13 cellular contexts compared by ENCODE assay signal in the genomic region with DNA sequence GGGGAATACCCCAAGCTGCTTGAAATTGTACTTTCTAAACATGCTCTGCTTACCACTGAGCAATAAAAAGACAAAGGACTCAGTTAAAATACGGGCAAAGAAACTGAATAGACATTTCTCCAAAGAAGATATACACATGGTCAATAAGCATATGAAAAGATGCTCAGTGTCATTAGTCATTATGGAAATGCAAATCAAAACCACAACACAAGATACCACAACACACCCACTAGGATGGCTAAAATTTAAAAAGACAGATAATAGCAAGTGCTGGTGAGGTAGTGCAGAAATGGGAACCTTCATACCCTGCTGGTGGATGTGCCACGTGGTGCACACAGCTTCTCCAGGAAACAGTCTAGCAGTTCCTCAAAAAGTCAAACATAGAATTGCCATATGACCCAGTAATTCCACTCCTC. TPM values are rescaled to one million over a fixed set of nuclear protein-coding genes. Genes with fewer than 3 reads are reported as not detected.
DNase-seq lines count a peak whose midpoint lies in the region; ATAC-seq, FAIRE-seq and TF ChIP-seq lines count a peak whose summit lies in the region.
"Had no signal": no experiment of that assay in that cellular context is flagged by ENCODE, and none has a peak within 500 bp of the region (broad histone marks: within the 10 kb centered on the region; RNA-seq: fewer than 3 reads in every experiment).

No MANE protein-coding gene starts in this region.

- H3K27me3 Mint-ChIP-seq in activated CD8-positive, alpha-beta T cell treated with anti-CD3 and anti-CD28 coated beads for 36 hours = peaks cover 1% of the 10 kb centered on the region
- H3K27me3 Mint-ChIP-seq in activated CD8-positive, alpha-beta T cell treated with anti-CD3 and anti-CD28 coated beads, Interleukin-2, amount 10 ng/mL, durations not matched to agents 7 days and 5 days (ENCODE audit: low read depth) = no peaks in the 10 kb centered on the region
- H3K27me3 Mint-ChIP-seq in activated naive CD8-positive, alpha-beta T cell treated with anti-CD3 and anti-CD28 coated beads, Interleukin-2, amount 50 U/mL, for 24 hours = peaks cover 3% of the 10 kb centered on the region
- peaks cover 3% of the 10 kb centered on the region for H3K27me3 Mint-ChIP-seq in stimulated activated naive CD8-positive, alpha-beta T cell treated with anti-CD3 and anti-CD28 coated beads, Interleukin-15, Interleukin-2, amounts not matched to agents 100 ng/mL and 50 ng/mL, for 24 hours

- peak; percentile 17 for ATAC-seq in activated CD8-positive, alpha-beta T cell treated with anti-CD3 and anti-CD28 coated beads for 36 hours
- no peak for ATAC-seq in activated CD8-positive, alpha-beta T cell treated with anti-CD3 and anti-CD28 coated beads, Interleukin-2, amount 10 ng/mL, durations not matched to agents 7 days and 5 days
- ATAC-seq in HG02678 (IDR thresholded peaks at IDR 0.05; ENCODE audit: unreplicated experiment) (peak; percentile 29), pancreas (no peak)
- ATAC-seq in activated naive CD8-positive, alpha-beta T cell treated with anti-CD3 and anti-CD28 coated beads, Interleukin-2, amount 50 U/mL, for 24 hours = peak; percentile 58
- ATAC-seq: left lobe of liver, psoas muscle, upper lobe of right lung had no signal

- peak overlapping the region; percentile 53 for H3K27ac Mint-ChIP-seq in activated CD8-positive, alpha-beta T cell treated with anti-CD3 and anti-CD28 coated beads for 36 hours
- no peak overlapping the region for H3K27ac Mint-ChIP-seq in activated CD8-positive, alpha-beta T cell treated with anti-CD3 and anti-CD28 coated beads, Interleukin-2, amount 10 ng/mL, durations not matched to agents 7 days and 5 days
- peak overlapping the region; percentile 90 for H3K27ac Mint-ChIP-seq in activated naive CD8-positive, alpha-beta T cell treated with anti-CD3 and anti-CD28 coated beads, Interleukin-2, amount 50 U/mL, for 24 hours
- peak overlapping the region; percentile 88 for H3K27ac Mint-ChIP-seq in stimulated activated naive CD8-positive, alpha-beta T cell treated with anti-CD3 and anti-CD28 coated beads, Interleukin-15, Interleukin-2, amounts not matched to agents 100 ng/mL and 50 ng/mL, for 24 hours

- WGBS in pancreas, 2 donors = 42 to 54% methylated on average over 2 of the region's 2 CpGs

- FAIRE-seq in pancreas (lab: Jason Lieb, UNC) = no peak

- peaks cover 9% of the 10 kb centered on the region for H3K9me3 Mint-ChIP-seq in activated CD8-positive, alpha-beta T cell treated with anti-CD3 and anti-CD28 coated beads for 36 hours
- H3K9me3 Mint-ChIP-seq in activated CD8-positive, alpha-beta T cell treated with anti-CD3 and anti-CD28 coated beads, Interleukin-2, amount 10 ng/mL, durations not matched to agents 7 days and 5 days (ENCODE audit: insufficient read depth) = peaks cover 11% of the 10 kb centered on the region
- H3K9me3 Mint-ChIP-seq in activated naive CD8-positive, alpha-beta T cell treated with anti-CD3 and anti-CD28 coated beads, Interleukin-2, amount 50 U/mL, for 24 hours = peaks cover 10% of the 10 kb centered on the region
- peaks cover 7% of the 10 kb centered on the region for H3K9me3 Mint-ChIP-seq in stimulated activated naive CD8-positive, alpha-beta T cell treated with anti-CD3 and anti-CD28 coated beads, Interleukin-15, Interleukin-2, amounts not matched to agents 100 ng/mL and 50 ng/mL, for 24 hours

- peaks cover 68% of the 10 kb centered on the region for H3K4me1 Mint-ChIP-seq in activated CD8-positive, alpha-beta T cell treated with anti-CD3 and anti-CD28 coated beads for 36 hours (ENCODE audit: low read depth)
- peaks cover 65% of the 10 kb centered on the region for H3K4me1 Mint-ChIP-seq in activated CD8-positive, alpha-beta T cell treated with anti-CD3 and anti-CD28 coated beads, Interleukin-2, amount 10 ng/mL, durations not matched to agents 7 days and 5 days (ENCODE audit: low read depth)
- H3K4me1 Mint-ChIP-seq in activated naive CD8-positive, alpha-beta T cell treated with anti-CD3 and anti-CD28 coated beads, Interleukin-2, amount 50 U/mL, for 24 hours = peaks cover 70% of the 10 kb centered on the region
- H3K4me1 Mint-ChIP-seq in stimulated activated naive CD8-positive, alpha-beta T cell treated with anti-CD3 and anti-CD28 coated beads, Interleukin-15, Interleukin-2, amounts not matched to agents 100 ng/mL and 50 ng/mL, for 24 hours (ENCODE audit: low read depth) = peaks cover 73% of the 10 kb centered on the region

- no peaks in the 10 kb centered on the region for H3K36me3 ChIP-seq in pancreas
- H3K36me3 ChIP-seq: upper lobe of right lung had no signal

- intact Hi-C loops in activated CD8-positive, alpha-beta T cell treated with anti-CD3 and anti-CD28 coated beads for 36 hours (cut with micrococcal nuclease) = no loop called here
- intact Hi-C loops in pancreas (cut with DNase I) = no loop called here

- H3K36me3 Mint-ChIP-seq in activated CD8-positive, alpha-beta T cell treated with anti-CD3 and anti-CD28 coated beads for 36 hours (ENCODE audit: low read depth) = peaks cover 21% of the 10 kb centered on the region
- peaks cover 11% of the 10 kb centered on the region for H3K36me3 Mint-ChIP-seq in activated CD8-positive, alpha-beta T cell treated with anti-CD3 and anti-CD28 coated beads, Interleukin-2, amount 10 ng/mL, durations not matched to agents 7 days and 5 days (ENCODE audit: low read depth)
- peaks cover 11% of the 10 kb centered on the region for H3K36me3 Mint-ChIP-seq in activated naive CD8-positive, alpha-beta T cell treated with anti-CD3 and anti-CD28 coated beads, Interleukin-2, amount 50 U/mL, for 24 hours (ENCODE audit: low read depth)
- H3K36me3 Mint-ChIP-seq in stimulated activated naive CD8-positive, alpha-beta T cell treated with anti-CD3 and anti-CD28 coated beads, Interleukin-15, Interleukin-2, amounts not matched to agents 100 ng/mL and 50 ng/mL, for 24 hours (ENCODE audit: low read depth) = peaks cover 19% of the 10 kb centered on the region

- POLR2A ChIA-PET in activated CD8-positive, alpha-beta T cell treated with anti-CD3 and anti-CD28 coated beads for 36 hours (lab: Charles Lee) = interaction anchor here (0.8 to 5.7 kb wide), 2 partner anchors 10 to 11 kb away, joined by 5 to 33 read pairs; no protein-coding TSS in a partner anchor
- POLR2A ChIA-PET in activated CD8-positive, alpha-beta T cell treated with anti-CD3 and anti-CD28 coated beads, Interleukin-2, amount 10 ng/mL, durations not matched to agents 7 days and 5 days (lab: Charles Lee) = interaction anchor here (1.1 kb wide), 1 partner anchor 18 kb away, joined by 5 read pairs; no protein-coding TSS in a partner anchor

- no peaks in the 10 kb centered on the region for H3K27me3 ChIP-seq in pancreas
- H3K27me3 ChIP-seq: upper lobe of right lung had no signal

- peak overlapping the region in 2 of 4 donors; percentile 82 to 86 for H3K27ac ChIP-seq in pancreas
- H3K27ac ChIP-seq: psoas muscle, upper lobe of right lung had no signal

- H3K4me3 ChIP-seq in pancreas = no peak overlapping the region
- H3K4me3 ChIP-seq: psoas muscle, upper lobe of right lung had no signal

- no peak overlapping the region for H3K4me3 Mint-ChIP-seq in activated CD8-positive, alpha-beta T cell treated with anti-CD3 and anti-CD28 coated beads for 36 hours
- no peak overlapping the region for H3K4me3 Mint-ChIP-seq in activated CD8-positive, alpha-beta T cell treated with anti-CD3 and anti-CD28 coated beads, Interleukin-2, amount 10 ng/mL, durations not matched to agents 7 days and 5 days
- H3K4me3 Mint-ChIP-seq in activated naive CD8-positive, alpha-beta T cell treated with anti-CD3 and anti-CD28 coated beads, Interleukin-2, amount 50 U/mL, for 24 hours = peak overlapping the region; percentile 56
- peak overlapping the region; percentile 38 for H3K4me3 Mint-ChIP-seq in stimulated activated naive CD8-positive, alpha-beta T cell treated with anti-CD3 and anti-CD28 coated beads, Interleukin-15, Interleukin-2, amounts not matched to agents 100 ng/mL and 50 ng/mL, for 24 hours

- peaks cover 95 to 100% (median 98%) of the 10 kb centered on the region in 3 donors for H3K4me1 ChIP-seq in pancreas

- no peak for DNase-seq in activated CD8-positive, alpha-beta T cell treated with anti-CD3 and anti-CD28 coated beads for 36 hours
- no peak for DNase-seq in activated CD8-positive, alpha-beta T cell treated with anti-CD3 and anti-CD28 coated beads, Interleukin-2, amount 10 ng/mL, durations not matched to agents 7 days and 5 days
- no peak for DNase-seq in activated naive CD8-positive, alpha-beta T cell treated with anti-CD3 and anti-CD28 coated beads, Interleukin-2, amount 50 U/mL, for 24 hours
- DNase-seq in NK-92 (lab: John Stamatoyannopoulos, UW; ENCODE audit: unreplicated experiment) (no peak), glomerular visceral epithelial cell (ENCODE audit: extremely low spot score) (no peak), pancreas (no peak)
- DNase-seq: activated effector memory CD4-positive, alpha-beta T cell treated with Interleukin-2 at 50 U/mL for 16 hours; psoas muscle; T-helper 9 cell; upper lobe of right lung had no signal

- H3K9me3 ChIP-seq in pancreas = no peaks in the 10 kb centered on the region
- H3K9me3 ChIP-seq: psoas muscle, upper lobe of right lung had no signal

- CTCF ChIA-PET in activated CD8-positive, alpha-beta T cell treated with anti-CD3 and anti-CD28 coated beads for 36 hours (lab: Charles Lee) = no interaction called here
- CTCF ChIA-PET in activated CD8-positive, alpha-beta T cell treated with anti-CD3 and anti-CD28 coated beads, Interleukin-2, amount 10 ng/mL, durations not matched to agents 7 days and 5 days (lab: Charles Lee) = interaction anchor here (1.4 to 1.7 kb wide), 4 partner anchors 10 to 101 kb away, joined by 4 to 8 read pairs (median 6); no protein-coding TSS in a partner anchor

- no peak for TF ChIP-seq CTCF in activated CD8-positive, alpha-beta T cell treated with anti-CD3 and anti-CD28 coated beads for 36 hours (IDR thresholded peaks at IDR 0.05)
- TF ChIP-seq CTCF in pancreas (IDR thresholded peaks at IDR 0.05) = no peak

RNA-seq across cellular contexts. Expression of gene LRIG1, which starts 21.3 kb away (rescaled TPM):
- 10 to 100 TPM; 12.7 to 13.0 TPM for total RNA-seq in activated CD8-positive, alpha-beta T cell treated with anti-CD3 and anti-CD28 coated beads for 36 hours
- total RNA-seq in activated CD8-positive, alpha-beta T cell treated with anti-CD3 and anti-CD28 coated beads, Interleukin-2, amount 10 ng/mL, durations not matched to agents 7 days and 5 days = 10 to 100 TPM; 14.7 to 17.1 TPM
- total RNA-seq in pancreas = 100 to 1,000 TPM in 1 of 6 donors, 10 to 100 TPM in 5; 57.8 to 104 (median 80.5) TPM
- 10 to 100 TPM; 32.7 to 35.8 TPM for polyA plus RNA-seq in pancreas

Comparison
In these comparisons a context has a peak if more than half of its experiments do, and no peak if none do; other contexts are left out.
1. ATAC-seq: peak in activated CD8-positive, alpha-beta T cell treated with anti-CD3 and anti-CD28 coated beads for 36 hours (single experiment), HG02678 (single experiment) and activated naive CD8-positive, alpha-beta T cell treated with anti-CD3 and anti-CD28 coated beads, Interleukin-2, amount 50 U/mL, for 24 hours (single experiment); none in activated CD8-positive, alpha-beta T cell treated with anti-CD3 and anti-CD28 coated beads, Interleukin-2, amount 10 ng/mL, durations not matched to agents 7 days and 5 days (single experiment) and pancreas (0 of 4).
2. H3K4me3 Mint-ChIP-seq: peak in activated naive CD8-positive, alpha-beta T cell treated with anti-CD3 and anti-CD28 coated beads, Interleukin-2, amount 50 U/mL, for 24 hours (single experiment) and stimulated activated naive CD8-positive, alpha-beta T cell treated with anti-CD3 and anti-CD28 coated beads, Interleukin-15, Interleukin-2, amounts not matched to agents 100 ng/mL and 50 ng/mL, for 24 hours (single experiment); none in activated CD8-positive, alpha-beta T cell treated with anti-CD3 and anti-CD28 coated beads for 36 hours (single experiment) and activated CD8-positive, alpha-beta T cell treated with anti-CD3 and anti-CD28 coated beads, Interleukin-2, amount 10 ng/mL, durations not matched to agents 7 days and 5 days (single experiment).